Comparison of ENCODE assay signal across 18 cellular contexts in genomic region chr20:37234254-37234581, GRCh38. TPM values are rescaled to one million over a fixed set of nuclear protein-coding genes. Genes with fewer than 3 reads are reported as not detected.
DNase-seq lines count a peak whose midpoint lies in the region; FAIRE-seq and TF ChIP-seq lines count a peak whose summit lies in the region.
"Had no signal": no experiment of that assay in that cellular context is flagged by ENCODE, and none has a peak within 500 bp of the region (broad histone marks: within the 10 kb centered on the region; RNA-seq: fewer than 3 reads in every experiment).

No MANE protein-coding gene starts in this region.

- H3K27ac ChIP-seq in WERI-Rb-1, result peak overlapping the region; percentile 71
- H3K27ac ChIP-seq: RWPE1 had no signal

- H3K4me3 ChIP-seq in BE2C (ENCODE audit: low read depth, low read length) (no peak overlapping the region), WERI-Rb-1 (ENCODE audit: low read depth, low read length) (no peak overlapping the region)

- TF ChIP-seq CTCF in BE2C (IDR thresholded peaks at IDR 0.05; ENCODE audit: low read depth, low read length), result no peak
- TF ChIP-seq CTCF in WERI-Rb-1 (IDR thresholded peaks at IDR 0.05; ENCODE audit: low read depth, low read length), result no peak
- TF ChIP-seq CTCF in nephron progenitor cell (IDR thresholded peaks at IDR 0.05), result no peak

- peak; percentile 76 for FAIRE-seq in HTR-8/SVneo (lab: Jason Lieb, UNC)
- FAIRE-seq: A204.1, GM12892, GM18507, H1 had no signal

- H3K4me3 Mint-ChIP-seq in nephron progenitor cell, result no peak overlapping the region
- H3K4me3 Mint-ChIP-seq: IgD-negative memory B cell had no signal

- H3K36me3 ChIP-seq in BE2C (peaks cover 60% of the 10 kb centered on the region), WERI-Rb-1 (peaks cover 87% of the 10 kb centered on the region)

- no peaks in the 10 kb centered on the region for H3K27me3 Mint-ChIP-seq in nephron progenitor cell (ENCODE audit: low read depth, poor library complexity)
- H3K27me3 Mint-ChIP-seq: IgD-negative memory B cell had no signal

- H3K27me3 ChIP-seq in BE2C (no peaks in the 10 kb centered on the region), WERI-Rb-1 (ENCODE audit: insufficient read depth, low read depth, severe bottlenecking) (no peaks in the 10 kb centered on the region)

- peaks cover 86% of the 10 kb centered on the region for H3K36me3 Mint-ChIP-seq in nephron progenitor cell (ENCODE audit: low read depth)

- peaks cover 8% of the 10 kb centered on the region for H3K4me1 Mint-ChIP-seq in nephron progenitor cell
- H3K4me1 Mint-ChIP-seq: IgD-negative memory B cell had no signal

- DNase-seq in BE2C (peak; percentile 68), HTR-8/SVneo (ENCODE audit: insufficient read length, low spot score) (no peak), WERI-Rb-1 (no peak), nephron progenitor cell (no peak), NCI-H82 (lab: John Stamatoyannopoulos, UW) (no peak), D341Med (ENCODE audit: low spot score) (no peak)
- DNase-seq in effector CD8-positive, alpha-beta T cell (lab: John Stamatoyannopoulos, UW), result no peak
- DNase-seq: DND-41; NCI-H2107; NCI-H510A treated with DMSO at 0.1 percent for 48 hours; NK-92 treated with Interleukin-12 subunit alpha and Interleukin-12 subunit beta, amount 100 ng/mL, for 24 hours; SIG-M5 had no signal

- peaks cover 54% of the 10 kb centered on the region for H3K4me1 ChIP-seq in BE2C

- H3K9me3 Mint-ChIP-seq in nephron progenitor cell, result no peaks in the 10 kb centered on the region
- H3K9me3 Mint-ChIP-seq: IgD-negative memory B cell had no signal

- H3K27ac Mint-ChIP-seq in nephron progenitor cell, result peak overlapping the region; percentile 11
- H3K27ac Mint-ChIP-seq: IgD-negative memory B cell had no signal

- H3K9me3 ChIP-seq in BE2C (no peaks in the 10 kb centered on the region), WERI-Rb-1 (ENCODE audit: severe bottlenecking) (no peaks in the 10 kb centered on the region)

RNA-seq across cellular contexts. Expression of gene GHRH, which starts 27.4 kb away (rescaled TPM):
- not detected for polyA plus RNA-seq in BE2C (2012; ENCODE audit: insufficient read depth, insufficient read length, low read depth)
- polyA plus RNA-seq: H1, IgD-negative memory B cell had no signal

RNA-seq across cellular contexts. Expression of gene MROH8, which starts 54.9 kb away (rescaled TPM):
- not detected for polyA plus RNA-seq in BE2C (2012; ENCODE audit: insufficient read depth, insufficient read length, low read depth)

RNA-seq across cellular contexts. Expression of gene RPN2, which starts 55.1 kb away (rescaled TPM):
- 296 TPM for polyA plus RNA-seq in BE2C (2012; ENCODE audit: insufficient read depth, insufficient read length, low read depth)

RNA-seq across cellular contexts. Expression of gene MANBAL, which starts 55.2 kb away (rescaled TPM):
- 51.0 TPM for polyA plus RNA-seq in BE2C (2012; ENCODE audit: insufficient read depth, insufficient read length, low read depth)
